In genomic region chr16:29831490-29831889, GRCh38 we compare ENCODE assay signal across 11 cellular contexts.
"Had no signal": no experiment of that assay in that cellular context is flagged by ENCODE, and none has a peak within 500 bp of the region (broad histone marks: within the 10 kb centered on the region; RNA-seq: fewer than 3 reads in every experiment).

No MANE protein-coding gene starts in this region.

- H3K27me3 Mint-ChIP-seq: activated CD8-positive, alpha-beta memory T cell treated with anti-CD3 and anti-CD28 coated beads, Interleukin-2, amount 10 ng/mL, durations not matched to agents 7 days and 5 days; stimulated activated memory B cell treated with anti-CD40 and anti-IgM and Interleukin-4, amounts not matched to agents 10 μg/mL and 1 μg/mL and 100 μg/mL, for 72 hours had no signal

- H3K9me3 Mint-ChIP-seq: stimulated activated memory B cell treated with anti-CD40 and anti-IgM and Interleukin-4, amounts not matched to agents 10 μg/mL and 1 μg/mL and 100 μg/mL, for 72 hours had no signal

- ATAC-seq: activated CD4-positive, CD25-positive, alpha-beta regulatory T cell treated with anti-CD3 and anti-CD28 coated beads, Interleukin-2, amount 50 U/mL, for 24 hours; activated CD8-positive, alpha-beta memory T cell treated with anti-CD3 and anti-CD28 coated beads, Interleukin-2, amount 10 ng/mL, durations not matched to agents 7 days and 5 days; foreskin keratinocyte; left lung; stimulated activated memory B cell treated with anti-CD40 and anti-IgM and Interleukin-4, amounts not matched to agents 10 μg/mL and 1 μg/mL and 100 μg/mL, for 72 hours had no signal

- DNase-seq: activated CD4-positive, alpha-beta T cell treated with anti-CD3 and anti-CD28 coated beads, Interleukin-2, amount 50 U/mL, for 48 hours; activated CD8-positive, alpha-beta memory T cell treated with anti-CD3 and anti-CD28 coated beads, Interleukin-2, amount 10 ng/mL, durations not matched to agents 7 days and 5 days; activated naive CD4-positive, alpha-beta T cell treated with Interleukin-2 at 50 U/mL for 16 hours; activated T-cell treated with anti-CD3 and anti-CD28 coated beads, Interleukin-2, amount 50 U/mL, for 48 hours; foreskin keratinocyte; islet precursor cell; left lung; right cardiac atrium had no signal

- H3K9me3 ChIP-seq: left lung, tibial nerve had no signal

- H3K27ac Mint-ChIP-seq: activated CD8-positive, alpha-beta memory T cell treated with anti-CD3 and anti-CD28 coated beads, Interleukin-2, amount 10 ng/mL, durations not matched to agents 7 days and 5 days; stimulated activated memory B cell treated with anti-CD40 and anti-IgM and Interleukin-4, amounts not matched to agents 10 μg/mL and 1 μg/mL and 100 μg/mL, for 72 hours had no signal

- H3K4me3 ChIP-seq: left lung, tibial nerve had no signal

- H3K4me1 ChIP-seq: foreskin keratinocyte had no signal

- H3K4me3 Mint-ChIP-seq: activated CD8-positive, alpha-beta memory T cell treated with anti-CD3 and anti-CD28 coated beads, Interleukin-2, amount 10 ng/mL, durations not matched to agents 7 days and 5 days; stimulated activated memory B cell treated with anti-CD40 and anti-IgM and Interleukin-4, amounts not matched to agents 10 μg/mL and 1 μg/mL and 100 μg/mL, for 72 hours had no signal

- H3K27me3 ChIP-seq: foreskin keratinocyte, left lung, tibial nerve had no signal

- H3K27ac ChIP-seq: foreskin keratinocyte, left lung, tibial nerve had no signal
